ENCODE assay signal across 7 cellular contexts in the genomic region with DNA sequence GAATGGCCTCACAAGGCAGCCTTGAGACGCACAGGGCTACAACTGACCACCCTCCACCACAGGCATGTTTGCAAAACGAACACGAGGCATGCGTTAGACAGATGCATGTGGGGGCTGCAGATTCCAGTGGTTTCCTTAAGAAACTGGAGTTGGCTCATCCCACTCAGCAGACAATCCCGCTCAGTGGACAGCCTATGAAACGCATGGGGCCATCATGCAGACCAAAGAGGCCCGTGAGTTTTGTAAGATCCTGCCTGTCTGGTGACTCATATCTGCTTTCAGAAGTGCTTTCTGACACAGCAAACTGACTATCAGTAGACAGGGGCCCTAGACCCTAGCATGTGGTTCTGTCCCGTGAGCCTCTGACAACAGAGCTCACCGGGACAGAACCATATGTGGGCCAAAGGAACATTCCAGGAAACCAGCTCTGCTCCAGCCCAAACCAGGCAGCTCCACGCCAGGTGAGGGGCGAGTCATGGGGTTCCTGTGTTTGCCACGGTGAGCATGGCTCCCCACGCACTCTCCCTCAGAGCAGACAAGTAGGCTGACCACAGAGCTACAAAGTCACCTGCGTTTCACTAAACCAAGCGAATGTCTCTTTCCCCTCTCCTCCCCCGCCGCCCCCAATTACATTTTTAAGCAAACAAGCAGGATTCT.
A peak's percentile ranks its signal among the peaks of the same experiment; 100 is the strongest.
DNase-seq lines count a peak whose midpoint lies in the region; ATAC-seq, FAIRE-seq and TF ChIP-seq lines count a peak whose summit lies in the region.

No MANE protein-coding gene starts in this region.

- peaks cover 16 to 22% of the 10 kb centered on the region in 2 experiments; a peak in 4 of 5 replicates for H3K4me1 ChIP-seq in K562 (replicated peaks in 1 of 2; ENCODE audit: control insufficient read depth in 2 of 2, insufficient read depth in 2 of 2, low read length in 2 of 2)
- no peaks in the 10 kb centered on the region for H3K4me1 ChIP-seq in effector memory CD4-positive, alpha-beta T cell (ENCODE audit: control insufficient read depth, insufficient read depth, low read length, poor library complexity, severe bottlenecking)

- H3K79me2 ChIP-seq in K562 (ENCODE audit: control insufficient read depth, insufficient read depth, low read length): no peaks in the 10 kb centered on the region

- TF ChIP-seq EP300 in K562 (IDR thresholded peaks at IDR 0.05; ENCODE audit: low read length): no peak; the same call in 1 of the 2 replicates

- no peaks in the 10 kb centered on the region for H4K20me1 ChIP-seq in K562 (replicated peaks; ENCODE audit: control insufficient read depth, insufficient read depth, low read length)

- H3K9ac ChIP-seq in K562 (ENCODE audit: insufficient read depth in 1 of 2, low read depth in 2 of 2, low read length in 2 of 2): peak overlapping the region in 1 of 2 experiments; percentile 70; a peak in 2 of 4 replicates

- no peaks in the 10 kb centered on the region for H3K27me3 ChIP-seq in K562 (ENCODE audit: control insufficient read depth in 2 of 2, insufficient read depth in 2 of 2, low read length in 2 of 2)
- no peaks in the 10 kb centered on the region for H3K27me3 ChIP-seq in effector memory CD4-positive, alpha-beta T cell (replicated peaks; ENCODE audit: control insufficient read depth, insufficient read depth, low read length, poor library complexity, severe bottlenecking)

- no peaks in the 10 kb centered on the region for H3K9me3 ChIP-seq in K562 (replicated peaks; ENCODE audit: control insufficient read depth, insufficient read depth, low read depth, low read length)
- H3K9me3 ChIP-seq in effector memory CD4-positive, alpha-beta T cell (ENCODE audit: control insufficient read depth, low read length): no peaks in the 10 kb centered on the region

- no peak for TF ChIP-seq POLR2A in K562 (conservative IDR thresholded peaks at IDR 0.05)
- no peak for TF ChIP-seq POLR2A in GM12892 (IDR thresholded peaks at IDR 0.05; ENCODE audit: low read depth, low read length)

- no peak overlapping the region for H3K4me3 ChIP-seq in K562
- H3K4me3 ChIP-seq in effector memory CD4-positive, alpha-beta T cell (ENCODE audit: insufficient read depth, low read depth, low read length, poor library complexity, severe bottlenecking): no peak overlapping the region

- no peak for TF ChIP-seq RAD21 in K562 (CRISPR knock-in tag; conservative IDR thresholded peaks at IDR 0.05 in 1 of 2, IDR thresholded peaks at IDR 0.05 in 1 of 2)

- in situ Hi-C loops in GM13976 (cut with MboI; ENCODE audit: low sequenced_read_pairs, unreplicated experiment): no loop called here
- in situ Hi-C loops in K562 (cut with MboI): loop anchor here (25.0 kb wide), 1 partner anchor 920 kb away; a partner anchor contains a TSS

- FAIRE-seq in K562 (lab: Jason Lieb, UNC) (peak; percentile 57), GM12892 (lab: Jason Lieb, UNC) (no peak)

- peak overlapping the region; percentile 72 for H2AFZ ChIP-seq in K562 (ENCODE audit: low read depth, low read length)

- H3K9me1 ChIP-seq in K562 (ENCODE audit: control insufficient read depth, insufficient read depth, low read length): no peaks in the 10 kb centered on the region

- TF ChIP-seq CTCF in GM13976 (IDR thresholded peaks at IDR 0.05; ENCODE audit: borderline replicate concordance, control extremely low read depth, extremely low read depth, insufficient read depth, missing control alignments) (no peak), K562 (IDR thresholded peaks at IDR 0.05 in 2 of 3, conservative IDR thresholded peaks at IDR 0.05 in 1 of 3; ENCODE audit: insufficient read depth in 2 of 3, low read depth in 1 of 3, low read length in 3 of 3) (no peak), omental fat pad (IDR thresholded peaks at IDR 0.05) (no peak)

- H3K27ac ChIP-seq in K562 (ENCODE audit: extremely low read depth, low read depth, low read length): peak overlapping the region; percentile 47; the same call in 2 of the 3 replicates
- H3K27ac ChIP-seq in effector memory CD4-positive, alpha-beta T cell (ENCODE audit: insufficient read depth, low read length, poor library complexity, severe bottlenecking): no peak overlapping the region

- DNase-seq in GM13976 (ENCODE audit: low spot score) (peak; percentile 17), M059J (ENCODE audit: low read depth) (peak; percentile 49), K562 (ENCODE audit: extremely low read depth in 1 of 4, low spot score in 3 of 4) (peak; percentile 47 to 62 (median 52)), omental fat pad (ENCODE audit: low spot score) (no peak), GM12892 (ENCODE audit: insufficient read length) (no peak)
- no peak for DNase-seq in effector memory CD4-positive, alpha-beta T cell

- CTCF ChIA-PET in K562 (lab: Yijun Ruan, JAX; ENCODE audit: low intra/inter-chr PET ratio): no interaction called here

- intact Hi-C loops in K562 (cut with micrococcal nuclease): loop anchor here (1.0 kb wide), 1 partner anchor 315 kb away; no protein-coding TSS in a partner anchor

- peak overlapping the region; percentile 60 for H3K4me2 ChIP-seq in K562 (ENCODE audit: insufficient read depth, low read length)

- POLR2A ChIA-PET in K562 (lab: Yijun Ruan, JAX): interaction anchor here (0.6 kb wide), 1 partner anchor 409 kb away, joined by 3 read pairs; no protein-coding TSS in a partner anchor

- peaks cover 6% of the 10 kb centered on the region; the same call in 2 of the 3 replicates for H3K36me3 ChIP-seq in K562 (ENCODE audit: control insufficient read depth, insufficient read depth, low read length)
- no peaks in the 10 kb centered on the region for H3K36me3 ChIP-seq in effector memory CD4-positive, alpha-beta T cell (ENCODE audit: control insufficient read depth, insufficient read depth, low read length)

- BruUV-seq in K562 (replicated peaks; lab: Mats Ljungman, UMichigan): no TSS peak

- 32% methylated on average over 10 of the region's 17 CpGs for WGBS in K562 (ENCODE audit: insufficient coverage, low coverage, missing lambda C conversion rate)

- ATAC-seq in K562 (peak; percentile 71), omental fat pad (ENCODE audit: low FRiP score) (peak; percentile 30), GM19455 (IDR thresholded peaks at IDR 0.05; ENCODE audit: unreplicated experiment) (no peak)

TF ChIP-seq in K562, 482 proteins besides CTCF, POLR2A, EP300 and RAD21 (continues in another document):
- TF ChIP-seq ZNF23 (CRISPR knock-in tag; IDR thresholded peaks at IDR 0.05) (no peak), SNIP1 (IDR thresholded peaks at IDR 0.05; ENCODE audit: low read depth) (no peak), GABPB2 (CRISPR knock-in tag; conservative IDR thresholded peaks at IDR 0.05) (no peak), ZNF124 (CRISPR knock-in tag; IDR thresholded peaks at IDR 0.05) (no peak), MCM7 (IDR thresholded peaks at IDR 0.05) (no peak)
- TF ChIP-seq, protein P1, sequence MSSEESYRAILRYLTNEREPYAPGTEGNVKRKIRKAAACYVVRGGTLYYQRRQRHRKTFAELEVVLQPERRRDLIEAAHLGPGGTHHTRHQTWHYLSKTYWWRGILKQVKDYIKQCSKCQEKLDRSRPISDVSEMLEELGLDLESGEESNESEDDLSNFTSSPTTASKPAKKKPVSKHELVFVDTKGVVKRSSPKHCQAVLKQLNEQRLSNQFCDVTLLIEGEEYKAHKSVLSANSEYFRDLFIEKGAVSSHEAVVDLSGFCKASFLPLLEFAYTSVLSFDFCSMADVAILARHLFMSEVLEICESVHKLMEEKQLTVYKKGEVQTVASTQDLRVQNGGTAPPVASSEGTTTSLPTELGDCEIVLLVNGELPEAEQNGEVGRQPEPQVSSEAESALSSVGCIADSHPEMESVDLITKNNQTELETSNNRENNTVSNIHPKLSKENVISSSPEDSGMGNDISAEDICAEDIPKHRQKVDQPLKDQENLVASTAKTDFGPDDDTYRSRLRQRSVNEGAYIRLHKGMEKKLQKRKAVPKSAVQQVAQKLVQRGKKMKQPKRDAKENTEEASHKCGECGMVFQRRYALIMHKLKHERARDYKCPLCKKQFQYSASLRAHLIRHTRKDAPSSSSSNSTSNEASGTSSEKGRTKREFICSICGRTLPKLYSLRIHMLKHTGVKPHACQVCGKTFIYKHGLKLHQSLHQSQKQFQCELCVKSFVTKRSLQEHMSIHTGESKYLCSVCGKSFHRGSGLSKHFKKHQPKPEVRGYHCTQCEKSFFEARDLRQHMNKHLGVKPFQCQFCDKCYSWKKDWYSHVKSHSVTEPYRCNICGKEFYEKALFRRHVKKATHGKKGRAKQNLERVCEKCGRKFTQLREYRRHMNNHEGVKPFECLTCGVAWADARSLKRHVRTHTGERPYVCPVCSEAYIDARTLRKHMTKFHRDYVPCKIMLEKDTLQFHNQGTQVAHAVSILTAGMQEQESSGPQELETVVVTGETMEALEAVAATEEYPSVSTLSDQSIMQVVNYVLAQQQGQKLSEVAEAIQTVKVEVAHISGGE (CRISPR knock-in tag; IDR thresholded peaks at IDR 0.05): no peak
- TF ChIP-seq, protein P2, sequence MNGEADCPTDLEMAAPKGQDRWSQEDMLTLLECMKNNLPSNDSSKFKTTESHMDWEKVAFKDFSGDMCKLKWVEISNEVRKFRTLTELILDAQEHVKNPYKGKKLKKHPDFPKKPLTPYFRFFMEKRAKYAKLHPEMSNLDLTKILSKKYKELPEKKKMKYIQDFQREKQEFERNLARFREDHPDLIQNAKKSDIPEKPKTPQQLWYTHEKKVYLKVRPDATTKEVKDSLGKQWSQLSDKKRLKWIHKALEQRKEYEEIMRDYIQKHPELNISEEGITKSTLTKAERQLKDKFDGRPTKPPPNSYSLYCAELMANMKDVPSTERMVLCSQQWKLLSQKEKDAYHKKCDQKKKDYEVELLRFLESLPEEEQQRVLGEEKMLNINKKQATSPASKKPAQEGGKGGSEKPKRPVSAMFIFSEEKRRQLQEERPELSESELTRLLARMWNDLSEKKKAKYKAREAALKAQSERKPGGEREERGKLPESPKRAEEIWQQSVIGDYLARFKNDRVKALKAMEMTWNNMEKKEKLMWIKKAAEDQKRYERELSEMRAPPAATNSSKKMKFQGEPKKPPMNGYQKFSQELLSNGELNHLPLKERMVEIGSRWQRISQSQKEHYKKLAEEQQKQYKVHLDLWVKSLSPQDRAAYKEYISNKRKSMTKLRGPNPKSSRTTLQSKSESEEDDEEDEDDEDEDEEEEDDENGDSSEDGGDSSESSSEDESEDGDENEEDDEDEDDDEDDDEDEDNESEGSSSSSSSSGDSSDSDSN (IDR thresholded peaks at IDR 0.05; ENCODE audit: borderline replicate concordance in 1 of 2, low read depth in 2 of 2, low read length in 2 of 2): no peak
- TF ChIP-seq, protein P3, sequence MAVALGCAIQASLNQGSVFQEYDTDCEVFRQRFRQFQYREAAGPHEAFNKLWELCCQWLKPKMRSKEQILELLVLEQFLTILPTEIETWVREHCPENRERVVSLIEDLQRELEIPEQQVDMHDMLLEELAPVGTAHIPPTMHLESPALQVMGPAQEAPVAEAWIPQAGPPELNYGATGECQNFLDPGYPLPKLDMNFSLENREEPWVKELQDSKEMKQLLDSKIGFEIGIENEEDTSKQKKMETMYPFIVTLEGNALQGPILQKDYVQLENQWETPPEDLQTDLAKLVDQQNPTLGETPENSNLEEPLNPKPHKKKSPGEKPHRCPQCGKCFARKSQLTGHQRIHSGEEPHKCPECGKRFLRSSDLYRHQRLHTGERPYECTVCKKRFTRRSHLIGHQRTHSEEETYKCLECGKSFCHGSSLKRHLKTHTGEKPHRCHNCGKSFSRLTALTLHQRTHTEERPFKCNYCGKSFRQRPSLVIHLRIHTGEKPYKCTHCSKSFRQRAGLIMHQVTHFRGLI (CRISPR knock-in tag; IDR thresholded peaks at IDR 0.05): no peak

Comparison
In these comparisons a context has a peak if more than half of its experiments do, and no peak if none do; other contexts are left out.
1. DNase-seq: peak in GM13976 (single experiment), M059J (single experiment) and K562 (4 of 4); none in omental fat pad (single experiment), GM12892 (single experiment) and effector memory CD4-positive, alpha-beta T cell (0 of 3).